ENCODE assay signal across 8 cellular contexts in genomic region chr2:98269274-98269673, GRCh38.
DNase-seq lines count a peak whose midpoint lies in the region; TF ChIP-seq lines count a peak whose summit lies in the region.

No MANE protein-coding gene starts in this region.

- peaks cover 3% of the 10 kb centered on the region for H3K9me3 ChIP-seq in A673 (ENCODE audit: low read depth, low read length, poor library complexity, severe bottlenecking)
- peaks cover 0 to 5% (median 0%) of the 10 kb centered on the region in 4 donors for H3K9me3 ChIP-seq in liver (ENCODE audit: control insufficient read depth in 4 of 4, low read length in 3 of 4)

- TF ChIP-seq CTCF in A673 (conservative IDR thresholded peaks at IDR 0.05; ENCODE audit: low read depth, low read length) (peak; percentile 71), brain (conservative IDR thresholded peaks at IDR 0.05) (peak; percentile 32 to 65), liver (IDR thresholded peaks at IDR 0.05; ENCODE audit: low read depth, low read length, missing input control) (peak; percentile 84)

- no peak overlapping the region for H3K9ac ChIP-seq in liver (ENCODE audit: low read depth in 1 of 2, low read length in 2 of 2)

- no peak overlapping the region for H3K4me3 Mint-ChIP-seq in brain

- H3K4me1 Mint-ChIP-seq in brain, result peaks cover 10% of the 10 kb centered on the region

- H3K27me3 Mint-ChIP-seq in brain, result no peaks in the 10 kb centered on the region

- peaks cover 17 to 42% (median 27%) of the 10 kb centered on the region in 5 experiments for H3K9me3 Mint-ChIP-seq in brain

- POLR2A ChIA-PET in A673 (lab: Charles Lee; ENCODE audit: low non-redundant PET), result no interaction called here

- peaks cover 15% of the 10 kb centered on the region for H3K36me3 Mint-ChIP-seq in brain

- H3K36me3 ChIP-seq in A673 (ENCODE audit: insufficient read depth, low read length, poor library complexity, severe bottlenecking) (no peaks in the 10 kb centered on the region), liver (ENCODE audit: control insufficient read depth in 4 of 4, insufficient read depth in 3 of 4, low read depth in 1 of 4, low read length in 3 of 4) (no peaks in the 10 kb centered on the region)

- H3K4me1 ChIP-seq in A673 (ENCODE audit: insufficient read depth, low read length, poor library complexity, severe bottlenecking) (no peaks in the 10 kb centered on the region), liver (ENCODE audit: control insufficient read depth in 4 of 4, insufficient read depth in 4 of 4, low read length in 3 of 4) (no peaks in the 10 kb centered on the region)

- WGBS in liver, result 21% methylated on average over 2 of the region's 2 CpGs

- H3K4me3 ChIP-seq in A673 (ENCODE audit: low read depth, low read length, poor library complexity, severe bottlenecking), result no peak overlapping the region
- H3K4me3 ChIP-seq in liver (ENCODE audit: low read depth in 1 of 3, low read length in 3 of 3), result no peak overlapping the region

- H3K27ac ChIP-seq in A673 (ENCODE audit: low read depth, low read length, poor library complexity, severe bottlenecking) (no peak overlapping the region), liver (ENCODE audit: low read depth in 1 of 2, low read length in 2 of 2) (no peak overlapping the region)

- H3K27me3 ChIP-seq in A673 (replicated peaks; ENCODE audit: insufficient read depth, low read depth, low read length, poor library complexity) (peaks cover 6% of the 10 kb centered on the region), liver (ENCODE audit: control insufficient read depth in 4 of 4, insufficient read depth in 4 of 4, low read length in 3 of 4) (no peaks in the 10 kb centered on the region)

- peak; percentile 90 to 94 for TF ChIP-seq RAD21 in liver (IDR thresholded peaks at IDR 0.05)

- DNase-seq in A673 (ENCODE audit: low spot score) (peak; percentile 59), GM03348 (ENCODE audit: low spot score) (peak; percentile 65), NCI-H2171 (lab: John Stamatoyannopoulos, UW) (peak; percentile 33), GOT3 (lab: John Stamatoyannopoulos, UW) (no peak), T-helper 9 cell (no peak)
- DNase-seq in activated CD4-positive, CD25-positive, alpha-beta regulatory T cell treated with anti-CD3 and anti-CD28 coated beads, Interleukin-2, amount 50 U/mL, for 72 hours, result no peak

- CTCF ChIA-PET in A673 (lab: Charles Lee), result interaction anchor here (1.8 kb wide), 1 partner anchor 462 kb away, joined by 5 read pairs; no protein-coding TSS in a partner anchor

- intact Hi-C loops in A673 (cut with micrococcal nuclease; ENCODE audit: unreplicated experiment), result loop anchor here (1.0 to 5.0 kb wide), 2 partner anchors 463 to 677 kb away; no protein-coding TSS in a partner anchor

- no peak overlapping the region for H3K27ac Mint-ChIP-seq in brain

- BruUV-seq in A673 (replicated peaks; lab: Mats Ljungman, UMichigan), result no TSS peak

TF ChIP-seq in liver, 16 proteins besides CTCF, POLR2A, EP300 and RAD21:
- TF ChIP-seq ATF3 (IDR thresholded peaks at IDR 0.05) (no peak), TAF1 (conservative IDR thresholded peaks at IDR 0.05) (no peak), NR2F2 (IDR thresholded peaks at IDR 0.05) (no peak), SP1 (IDR thresholded peaks at IDR 0.05) (no peak), GABPA (IDR thresholded peaks at IDR 0.05 in 1 of 2, conservative IDR thresholded peaks at IDR 0.05 in 1 of 2) (no peak), YY1 (IDR thresholded peaks at IDR 0.05) (no peak), REST (IDR thresholded peaks at IDR 0.05) (no peak), HNF4G (IDR thresholded peaks at IDR 0.05) (no peak), FOXA1 (IDR thresholded peaks at IDR 0.05) (no peak)

Comparison
In these comparisons a context has a peak if more than half of its experiments do, and no peak if none do; other contexts are left out.
1. DNase-seq: peak in A673 (single experiment), GM03348 (single experiment) and NCI-H2171 (single experiment); none in activated CD4-positive, CD25-positive, alpha-beta regulatory T cell treated with anti-CD3 and anti-CD28 coated beads, Interleukin-2, amount 50 U/mL, for 72 hours (single experiment), GOT3 (single experiment) and T-helper 9 cell (single experiment).
2. Peak in every context shown above with its lines, with median percentiles within 50 percentile points of each other: CTCF ChIP-seq.